ENCODE assay signal across 1 cellular context in genomic region chr19:28882818-28883217, GRCh38.
TF ChIP-seq lines count a peak whose summit lies in the region.

No MANE protein-coding gene starts in this region.

TF ChIP-seq in H1, 55 proteins besides CTCF, POLR2A, EP300 and RAD21 (continued from another document):
- TF ChIP-seq KDM4A (IDR thresholded peaks at IDR 0.05; ENCODE audit: low read depth, low read length, severe bottlenecking) (no peak), TEAD4 (IDR thresholded peaks at IDR 0.05; ENCODE audit: low read depth, low read length) (no peak), USF2 (IDR thresholded peaks at IDR 0.05; ENCODE audit: low read length) (no peak), POLR2AphosphoS5 (IDR thresholded peaks at IDR 0.05; ENCODE audit: low read depth, low read length) (no peak), RBBP5 (IDR thresholded peaks at IDR 0.05; ENCODE audit: borderline replicate concordance, low read depth, low read length) (no peak), BCL11A (IDR thresholded peaks at IDR 0.05; ENCODE audit: low read depth in 2 of 2, low read length in 2 of 2) (no peak), NANOG (IDR thresholded peaks at IDR 0.05; ENCODE audit: insufficient read depth, low read depth, low read length, poor library complexity, severe bottlenecking) (no peak), PHF8 (conservative IDR thresholded peaks at IDR 0.05; ENCODE audit: low read depth, low read length) (no peak), HDAC6 (IDR thresholded peaks at IDR 0.05; ENCODE audit: low read depth, low read length) (no peak), KDM5A (IDR thresholded peaks at IDR 0.05; ENCODE audit: low read length) (no peak), SP1 (IDR thresholded peaks at IDR 0.05; ENCODE audit: low read depth, low read length) (no peak)
